10 cellular contexts compared by ENCODE assay signal in genomic region chr2:100013892-100014677, GRCh38.
DNase-seq lines count a peak whose midpoint lies in the region; ATAC-seq lines count a peak whose summit lies in the region.
"Had no signal": no experiment of that assay in that cellular context is flagged by ENCODE, and none has a peak within 500 bp of the region (broad histone marks: within the 10 kb centered on the region; RNA-seq: fewer than 3 reads in every experiment).

No MANE protein-coding gene starts in this region.

- peak; percentile 98 for DNase-seq in ACHN
- DNase-seq in HuH-7 (ENCODE audit: low spot score): peak; percentile 30
- peak; percentile 63 for DNase-seq in cerebellum (ENCODE audit: low spot score)
- peak; percentile 68 for DNase-seq in left lobe of liver (ENCODE audit: low spot score)
- no peak for DNase-seq in activated CD4-positive, alpha-beta T cell treated with anti-CD3 and anti-CD28 coated beads for 1 hour
- DNase-seq in naive thymus-derived CD4-positive, alpha-beta T cell: no peak
- DNase-seq in activated T-cell treated with anti-CD3 and anti-CD28 coated beads, Interleukin-2, amount 50 U/mL, for 72 hours: no peak
- DNase-seq: DMS79, NCI-H510A treated with DMSO at 0.1 percent for 48 hours had no signal

- POLR2A ChIA-PET in naive thymus-derived CD4-positive, alpha-beta T cell (lab: Charles Lee): no interaction called here

- H3K27ac Mint-ChIP-seq in naive thymus-derived CD4-positive, alpha-beta T cell: no peak overlapping the region
- H3K27ac Mint-ChIP-seq in activated T-cell treated with anti-CD3 and anti-CD28 coated beads, Interleukin-2, amount 50 U/mL, for 72 hours: no peak overlapping the region

- no peaks in the 10 kb centered on the region for H3K27me3 ChIP-seq in naive thymus-derived CD4-positive, alpha-beta T cell (ENCODE audit: control insufficient read depth in 2 of 2, insufficient read depth in 2 of 2, low read length in 2 of 2)

- in situ Hi-C loops in ACHN (cut with HindIII; ENCODE audit: low pct_ligation_motif_present, low pct_unique_long_range_greater_than_20kb, low sequenced_read_pairs): no loop called here

- peaks cover 0 to 22% (median 0%) of the 10 kb centered on the region in 5 donors for H3K36me3 Mint-ChIP-seq in naive thymus-derived CD4-positive, alpha-beta T cell
- no peaks in the 10 kb centered on the region for H3K36me3 Mint-ChIP-seq in activated T-cell treated with anti-CD3 and anti-CD28 coated beads, Interleukin-2, amount 50 U/mL, for 72 hours (ENCODE audit: insufficient read depth in 2 of 2)

- no peak overlapping the region for H3K4me3 Mint-ChIP-seq in naive thymus-derived CD4-positive, alpha-beta T cell
- H3K4me3 Mint-ChIP-seq in activated T-cell treated with anti-CD3 and anti-CD28 coated beads, Interleukin-2, amount 50 U/mL, for 72 hours: no peak overlapping the region

- H3K36me3 ChIP-seq in naive thymus-derived CD4-positive, alpha-beta T cell (ENCODE audit: control insufficient read depth in 2 of 3, insufficient read depth in 3 of 3, low read length in 3 of 3): no peaks in the 10 kb centered on the region

- no peaks in the 10 kb centered on the region for H3K4me1 ChIP-seq in naive thymus-derived CD4-positive, alpha-beta T cell (ENCODE audit: control insufficient read depth in 2 of 2, insufficient read depth in 2 of 2, low read length in 2 of 2)

- ATAC-seq in left lobe of liver (peak; percentile 98), GM18520 (IDR thresholded peaks at IDR 0.05; ENCODE audit: unreplicated experiment) (no peak)
- ATAC-seq in naive thymus-derived CD4-positive, alpha-beta T cell: no peak
- ATAC-seq in activated T-cell treated with anti-CD3 and anti-CD28 coated beads, Interleukin-2, amount 50 U/mL, for 72 hours (replicated peaks in 1 of 2): no peak

- H3K9me3 ChIP-seq in naive thymus-derived CD4-positive, alpha-beta T cell (ENCODE audit: control insufficient read depth in 2 of 3, low read length in 3 of 3): no peaks in the 10 kb centered on the region

- H3K27me3 Mint-ChIP-seq in naive thymus-derived CD4-positive, alpha-beta T cell: no peaks in the 10 kb centered on the region
- H3K27me3 Mint-ChIP-seq in activated T-cell treated with anti-CD3 and anti-CD28 coated beads, Interleukin-2, amount 50 U/mL, for 72 hours (ENCODE audit: low read depth): no peaks in the 10 kb centered on the region

- no peak overlapping the region for H3K27ac ChIP-seq in naive thymus-derived CD4-positive, alpha-beta T cell (ENCODE audit: low read depth, low read length)

- no peaks in the 10 kb centered on the region for H3K9me3 Mint-ChIP-seq in naive thymus-derived CD4-positive, alpha-beta T cell
- no peaks in the 10 kb centered on the region for H3K9me3 Mint-ChIP-seq in activated T-cell treated with anti-CD3 and anti-CD28 coated beads, Interleukin-2, amount 50 U/mL, for 72 hours

- no peak overlapping the region for H3K4me3 ChIP-seq in naive thymus-derived CD4-positive, alpha-beta T cell (ENCODE audit: low read length)

- peaks cover 0 to 2% (median 0%) of the 10 kb centered on the region in 7 donors for H3K4me1 Mint-ChIP-seq in naive thymus-derived CD4-positive, alpha-beta T cell
- H3K4me1 Mint-ChIP-seq in activated T-cell treated with anti-CD3 and anti-CD28 coated beads, Interleukin-2, amount 50 U/mL, for 72 hours (ENCODE audit: low read depth): no peaks in the 10 kb centered on the region

- CTCF ChIA-PET in naive thymus-derived CD4-positive, alpha-beta T cell (lab: Charles Lee): no interaction called here

- intact Hi-C loops in naive thymus-derived CD4-positive, alpha-beta T cell (cut with micrococcal nuclease): no loop called here

Comparison
In these comparisons a context has a peak if more than half of its experiments do, and no peak if none do; other contexts are left out.
1. DNase-seq: peak in ACHN (single experiment), HuH-7 (single experiment), cerebellum (single experiment) and left lobe of liver (single experiment); none in activated CD4-positive, alpha-beta T cell treated with anti-CD3 and anti-CD28 coated beads for 1 hour (single experiment), naive thymus-derived CD4-positive, alpha-beta T cell (0 of 9) and activated T-cell treated with anti-CD3 and anti-CD28 coated beads, Interleukin-2, amount 50 U/mL, for 72 hours (0 of 2).